Comparison of ENCODE assay signal across 2 cellular contexts in the genomic region with DNA sequence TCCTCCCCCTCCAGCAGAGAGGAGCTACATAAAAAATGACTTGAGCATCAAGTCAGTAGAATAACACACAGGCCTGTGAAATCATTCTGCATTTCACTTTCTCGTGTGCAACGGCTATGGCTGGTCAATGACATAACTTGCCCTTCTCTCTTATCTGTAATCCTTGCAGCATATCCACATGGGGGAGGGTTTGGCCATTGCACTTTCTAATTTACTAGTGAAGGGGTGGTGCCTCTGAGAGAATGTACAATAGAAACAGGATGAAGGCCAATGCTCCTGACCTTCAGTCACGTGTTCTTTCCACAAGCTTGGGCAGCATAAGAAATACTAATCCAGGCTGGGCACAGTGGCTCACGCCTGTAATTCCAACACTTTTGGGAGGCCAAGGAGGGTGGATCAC.
TF ChIP-seq lines count a peak whose summit lies in the region.

No MANE protein-coding gene starts in this region.

TF ChIP-seq in endothelial cell of umbilical vein, 7 proteins besides CTCF, POLR2A, EP300 and RAD21 (continued from another document):
- TF ChIP-seq, protein P1, sequence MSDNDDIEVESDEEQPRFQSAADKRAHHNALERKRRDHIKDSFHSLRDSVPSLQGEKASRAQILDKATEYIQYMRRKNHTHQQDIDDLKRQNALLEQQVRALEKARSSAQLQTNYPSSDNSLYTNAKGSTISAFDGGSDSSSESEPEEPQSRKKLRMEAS (IDR thresholded peaks at IDR 0.05; ENCODE audit: insufficient read depth, insufficient read length), result peak; percentile 9
- no peak for TF ChIP-seq FOS (IDR thresholded peaks at IDR 0.05; ENCODE audit: borderline replicate concordance, insufficient read depth, low read length)

TF ChIP-seq in GM23338, 12 proteins besides CTCF, POLR2A, EP300 and RAD21:
- TF ChIP-seq, protein P2, sequence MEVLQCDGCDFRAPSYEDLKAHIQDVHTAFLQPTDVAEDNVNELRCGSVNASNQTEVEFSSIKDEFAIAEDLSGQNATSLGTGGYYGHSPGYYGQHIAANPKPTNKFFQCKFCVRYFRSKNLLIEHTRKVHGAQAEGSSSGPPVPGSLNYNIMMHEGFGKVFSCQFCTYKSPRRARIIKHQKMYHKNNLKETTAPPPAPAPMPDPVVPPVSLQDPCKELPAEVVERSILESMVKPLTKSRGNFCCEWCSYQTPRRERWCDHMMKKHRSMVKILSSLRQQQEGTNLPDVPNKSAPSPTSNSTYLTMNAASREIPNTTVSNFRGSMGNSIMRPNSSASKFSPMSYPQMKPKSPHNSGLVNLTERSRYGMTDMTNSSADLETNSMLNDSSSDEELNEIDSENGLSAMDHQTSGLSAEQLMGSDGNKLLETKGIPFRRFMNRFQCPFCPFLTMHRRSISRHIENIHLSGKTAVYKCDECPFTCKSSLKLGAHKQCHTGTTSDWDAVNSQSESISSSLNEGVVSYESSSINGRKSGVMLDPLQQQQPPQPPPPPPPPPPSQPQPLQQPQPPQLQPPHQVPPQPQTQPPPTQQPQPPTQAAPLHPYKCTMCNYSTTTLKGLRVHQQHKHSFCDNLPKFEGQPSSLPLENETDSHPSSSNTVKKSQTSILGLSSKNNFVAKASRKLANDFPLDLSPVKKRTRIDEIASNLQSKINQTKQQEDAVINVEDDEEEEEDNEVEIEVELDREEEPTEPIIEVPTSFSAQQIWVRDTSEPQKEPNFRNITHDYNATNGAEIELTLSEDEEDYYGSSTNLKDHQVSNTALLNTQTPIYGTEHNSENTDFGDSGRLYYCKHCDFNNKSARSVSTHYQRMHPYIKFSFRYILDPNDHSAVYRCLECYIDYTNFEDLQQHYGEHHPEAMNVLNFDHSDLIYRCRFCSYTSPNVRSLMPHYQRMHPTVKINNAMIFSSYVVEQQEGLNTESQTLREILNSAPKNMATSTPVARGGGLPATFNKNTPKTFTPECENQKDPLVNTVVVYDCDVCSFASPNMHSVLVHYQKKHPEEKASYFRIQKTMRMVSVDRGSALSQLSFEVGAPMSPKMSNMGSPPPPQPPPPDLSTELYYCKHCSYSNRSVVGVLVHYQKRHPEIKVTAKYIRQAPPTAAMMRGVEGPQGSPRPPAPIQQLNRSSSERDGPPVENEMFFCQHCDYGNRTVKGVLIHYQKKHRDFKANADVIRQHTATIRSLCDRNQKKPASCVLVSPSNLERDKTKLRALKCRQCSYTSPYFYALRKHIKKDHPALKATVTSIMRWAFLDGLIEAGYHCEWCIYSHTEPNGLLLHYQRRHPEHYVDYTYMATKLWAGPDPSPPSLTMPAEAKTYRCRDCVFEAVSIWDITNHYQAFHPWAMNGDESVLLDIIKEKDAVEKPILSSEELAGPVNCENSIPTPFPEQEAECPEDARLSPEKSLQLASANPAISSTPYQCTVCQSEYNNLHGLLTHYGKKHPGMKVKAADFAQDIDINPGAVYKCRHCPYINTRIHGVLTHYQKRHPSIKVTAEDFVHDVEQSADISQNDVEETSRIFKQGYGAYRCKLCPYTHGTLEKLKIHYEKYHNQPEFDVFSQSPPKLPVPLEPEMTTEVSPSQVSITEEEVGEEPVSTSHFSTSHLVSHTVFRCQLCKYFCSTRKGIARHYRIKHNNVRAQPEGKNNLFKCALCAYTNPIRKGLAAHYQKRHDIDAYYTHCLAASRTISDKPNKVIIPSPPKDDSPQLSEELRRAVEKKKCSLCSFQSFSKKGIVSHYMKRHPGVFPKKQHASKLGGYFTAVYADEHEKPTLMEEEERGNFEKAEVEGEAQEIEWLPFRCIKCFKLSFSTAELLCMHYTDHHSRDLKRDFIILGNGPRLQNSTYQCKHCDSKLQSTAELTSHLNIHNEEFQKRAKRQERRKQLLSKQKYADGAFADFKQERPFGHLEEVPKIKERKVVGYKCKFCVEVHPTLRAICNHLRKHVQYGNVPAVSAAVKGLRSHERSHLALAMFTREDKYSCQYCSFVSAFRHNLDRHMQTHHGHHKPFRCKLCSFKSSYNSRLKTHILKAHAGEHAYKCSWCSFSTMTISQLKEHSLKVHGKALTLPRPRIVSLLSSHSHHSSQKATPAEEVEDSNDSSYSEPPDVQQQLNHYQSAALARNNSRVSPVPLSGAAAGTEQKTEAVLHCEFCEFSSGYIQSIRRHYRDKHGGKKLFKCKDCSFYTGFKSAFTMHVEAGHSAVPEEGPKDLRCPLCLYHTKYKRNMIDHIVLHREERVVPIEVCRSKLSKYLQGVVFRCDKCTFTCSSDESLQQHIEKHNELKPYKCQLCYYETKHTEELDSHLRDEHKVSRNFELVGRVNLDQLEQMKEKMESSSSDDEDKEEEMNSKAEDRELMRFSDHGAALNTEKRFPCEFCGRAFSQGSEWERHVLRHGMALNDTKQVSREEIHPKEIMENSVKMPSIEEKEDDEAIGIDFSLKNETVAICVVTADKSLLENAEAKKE (CRISPR knock-in tag; IDR thresholded peaks at IDR 0.05), result no peak
- TF ChIP-seq, protein P3, sequence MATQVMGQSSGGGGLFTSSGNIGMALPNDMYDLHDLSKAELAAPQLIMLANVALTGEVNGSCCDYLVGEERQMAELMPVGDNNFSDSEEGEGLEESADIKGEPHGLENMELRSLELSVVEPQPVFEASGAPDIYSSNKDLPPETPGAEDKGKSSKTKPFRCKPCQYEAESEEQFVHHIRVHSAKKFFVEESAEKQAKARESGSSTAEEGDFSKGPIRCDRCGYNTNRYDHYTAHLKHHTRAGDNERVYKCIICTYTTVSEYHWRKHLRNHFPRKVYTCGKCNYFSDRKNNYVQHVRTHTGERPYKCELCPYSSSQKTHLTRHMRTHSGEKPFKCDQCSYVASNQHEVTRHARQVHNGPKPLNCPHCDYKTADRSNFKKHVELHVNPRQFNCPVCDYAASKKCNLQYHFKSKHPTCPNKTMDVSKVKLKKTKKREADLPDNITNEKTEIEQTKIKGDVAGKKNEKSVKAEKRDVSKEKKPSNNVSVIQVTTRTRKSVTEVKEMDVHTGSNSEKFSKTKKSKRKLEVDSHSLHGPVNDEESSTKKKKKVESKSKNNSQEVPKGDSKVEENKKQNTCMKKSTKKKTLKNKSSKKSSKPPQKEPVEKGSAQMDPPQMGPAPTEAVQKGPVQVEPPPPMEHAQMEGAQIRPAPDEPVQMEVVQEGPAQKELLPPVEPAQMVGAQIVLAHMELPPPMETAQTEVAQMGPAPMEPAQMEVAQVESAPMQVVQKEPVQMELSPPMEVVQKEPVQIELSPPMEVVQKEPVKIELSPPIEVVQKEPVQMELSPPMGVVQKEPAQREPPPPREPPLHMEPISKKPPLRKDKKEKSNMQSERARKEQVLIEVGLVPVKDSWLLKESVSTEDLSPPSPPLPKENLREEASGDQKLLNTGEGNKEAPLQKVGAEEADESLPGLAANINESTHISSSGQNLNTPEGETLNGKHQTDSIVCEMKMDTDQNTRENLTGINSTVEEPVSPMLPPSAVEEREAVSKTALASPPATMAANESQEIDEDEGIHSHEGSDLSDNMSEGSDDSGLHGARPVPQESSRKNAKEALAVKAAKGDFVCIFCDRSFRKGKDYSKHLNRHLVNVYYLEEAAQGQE (IDR thresholded peaks at IDR 0.05; ENCODE audit: unreplicated experiment), result no peak
- TF ChIP-seq ZNF114 (CRISPR knock-in tag; IDR thresholded peaks at IDR 0.05) (no peak), EZH2 (IDR thresholded peaks at IDR 0.05; ENCODE audit: low read depth, unreplicated experiment) (no peak), POLR2AphosphoS5 (IDR thresholded peaks at IDR 0.05; ENCODE audit: low read depth) (no peak), ZNF331 (CRISPR knock-in tag; IDR thresholded peaks at IDR 0.05; ENCODE audit: low read depth) (no peak), STAT1 (IDR thresholded peaks at IDR 0.05; ENCODE audit: unreplicated experiment) (no peak), JUNB (IDR thresholded peaks at IDR 0.05; ENCODE audit: unreplicated experiment) (no peak), CREB1 (CRISPR knock-in tag; IDR thresholded peaks at IDR 0.05; ENCODE audit: low read depth) (no peak), EZH2phosphoT487 (IDR thresholded peaks at IDR 0.05; ENCODE audit: unreplicated experiment) (no peak), NANOG (IDR thresholded peaks at IDR 0.05; ENCODE audit: borderline replicate concordance) (no peak)
- TF ChIP-seq, protein P4, sequence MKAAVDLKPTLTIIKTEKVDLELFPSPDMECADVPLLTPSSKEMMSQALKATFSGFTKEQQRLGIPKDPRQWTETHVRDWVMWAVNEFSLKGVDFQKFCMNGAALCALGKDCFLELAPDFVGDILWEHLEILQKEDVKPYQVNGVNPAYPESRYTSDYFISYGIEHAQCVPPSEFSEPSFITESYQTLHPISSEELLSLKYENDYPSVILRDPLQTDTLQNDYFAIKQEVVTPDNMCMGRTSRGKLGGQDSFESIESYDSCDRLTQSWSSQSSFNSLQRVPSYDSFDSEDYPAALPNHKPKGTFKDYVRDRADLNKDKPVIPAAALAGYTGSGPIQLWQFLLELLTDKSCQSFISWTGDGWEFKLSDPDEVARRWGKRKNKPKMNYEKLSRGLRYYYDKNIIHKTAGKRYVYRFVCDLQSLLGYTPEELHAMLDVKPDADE (IDR thresholded peaks at IDR 0.05), result no peak
